ENCODE assay signal across 1 cellular context in the genomic region with DNA sequence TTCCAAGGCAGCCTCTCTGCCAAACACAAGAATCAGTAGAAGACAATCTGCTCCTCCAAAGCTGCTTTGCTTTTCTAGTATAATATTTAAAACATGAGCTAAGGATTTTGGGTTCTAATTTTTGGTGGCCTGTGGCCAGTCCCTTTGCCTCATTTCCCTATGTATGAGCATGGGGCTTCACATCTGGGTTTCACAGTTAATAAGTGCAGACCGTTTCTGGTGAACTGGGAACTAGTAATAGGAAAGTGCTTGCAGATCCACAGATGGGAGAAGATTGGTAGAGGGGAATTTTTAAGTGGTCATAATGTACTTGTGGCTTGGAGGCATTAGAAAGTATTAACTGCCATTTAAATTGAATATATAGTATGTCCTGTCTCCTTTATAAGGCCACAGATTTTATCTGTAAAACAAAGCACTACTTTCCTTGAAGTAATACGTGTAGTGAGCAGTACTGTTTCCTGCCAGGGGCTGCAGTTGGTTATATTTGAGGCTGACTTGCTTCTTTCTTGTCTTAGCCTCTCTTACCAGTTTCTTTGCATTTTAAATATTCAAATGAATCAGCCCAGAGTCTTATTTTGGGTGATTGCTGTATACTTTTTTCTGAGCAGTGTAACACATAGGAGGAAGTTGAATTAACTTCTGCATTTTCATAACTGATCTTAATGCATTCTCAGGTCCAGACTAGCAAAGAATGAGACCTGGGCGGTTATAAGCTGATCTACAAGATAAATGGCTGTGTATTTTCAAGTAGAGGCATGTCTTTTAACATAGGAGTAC.
TF ChIP-seq lines count a peak whose summit lies in the region.

No MANE protein-coding gene starts in this region.

TF ChIP-seq in GM12878, 131 proteins besides CTCF, POLR2A, EP300 and RAD21 (continued from another document and continues in another):
- TF ChIP-seq, protein P1, sequence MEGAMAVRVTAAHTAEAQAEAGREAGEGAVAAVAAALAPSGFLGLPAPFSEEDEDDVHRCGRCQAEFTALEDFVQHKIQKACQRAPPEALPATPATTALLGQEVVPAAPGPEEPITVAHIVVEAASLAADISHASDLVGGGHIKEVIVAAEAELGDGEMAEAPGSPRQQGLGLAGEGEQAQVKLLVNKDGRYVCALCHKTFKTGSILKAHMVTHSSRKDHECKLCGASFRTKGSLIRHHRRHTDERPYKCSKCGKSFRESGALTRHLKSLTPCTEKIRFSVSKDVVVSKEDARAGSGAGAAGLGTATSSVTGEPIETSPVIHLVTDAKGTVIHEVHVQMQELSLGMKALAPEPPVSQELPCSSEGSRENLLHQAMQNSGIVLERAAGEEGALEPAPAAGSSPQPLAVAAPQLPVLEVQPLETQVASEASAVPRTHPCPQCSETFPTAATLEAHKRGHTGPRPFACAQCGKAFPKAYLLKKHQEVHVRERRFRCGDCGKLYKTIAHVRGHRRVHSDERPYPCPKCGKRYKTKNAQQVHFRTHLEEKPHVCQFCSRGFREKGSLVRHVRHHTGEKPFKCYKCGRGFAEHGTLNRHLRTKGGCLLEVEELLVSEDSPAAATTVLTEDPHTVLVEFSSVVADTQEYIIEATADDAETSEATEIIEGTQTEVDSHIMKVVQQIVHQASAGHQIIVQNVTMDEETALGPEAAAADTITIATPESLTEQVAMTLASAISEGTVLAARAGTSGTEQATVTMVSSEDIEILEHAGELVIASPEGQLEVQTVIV (IDR thresholded peaks at IDR 0.05; ENCODE audit: borderline replicate concordance, partially characterized antibody), result no peak
- TF ChIP-seq, protein P2, sequence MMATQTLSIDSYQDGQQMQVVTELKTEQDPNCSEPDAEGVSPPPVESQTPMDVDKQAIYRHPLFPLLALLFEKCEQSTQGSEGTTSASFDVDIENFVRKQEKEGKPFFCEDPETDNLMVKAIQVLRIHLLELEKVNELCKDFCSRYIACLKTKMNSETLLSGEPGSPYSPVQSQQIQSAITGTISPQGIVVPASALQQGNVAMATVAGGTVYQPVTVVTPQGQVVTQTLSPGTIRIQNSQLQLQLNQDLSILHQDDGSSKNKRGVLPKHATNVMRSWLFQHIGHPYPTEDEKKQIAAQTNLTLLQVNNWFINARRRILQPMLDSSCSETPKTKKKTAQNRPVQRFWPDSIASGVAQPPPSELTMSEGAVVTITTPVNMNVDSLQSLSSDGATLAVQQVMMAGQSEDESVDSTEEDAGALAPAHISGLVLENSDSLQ (IDR thresholded peaks at IDR 0.05), result no peak
- TF ChIP-seq FOS (IDR thresholded peaks at IDR 0.05; ENCODE audit: borderline replicate concordance, extremely low read depth, insufficient read length) (no peak), NR2F1 (conservative IDR thresholded peaks at IDR 0.05) (no peak), CBX5 (IDR thresholded peaks at IDR 0.05; ENCODE audit: low read depth) (no peak), CHD4 (IDR thresholded peaks at IDR 0.05) (no peak), RUNX3 (IDR thresholded peaks at IDR 0.05; ENCODE audit: low read length) (peak; percentile 58; the same call in 1 of the 2 replicates), BCL11A (IDR thresholded peaks at IDR 0.05; ENCODE audit: low read depth, low read length) (no peak), HDGF (IDR thresholded peaks at IDR 0.05) (no peak), STAT1 (conservative IDR thresholded peaks at IDR 0.05) (no peak), ESRRA (IDR thresholded peaks at IDR 0.05; ENCODE audit: low read length) (no peak), BHLHE40 (IDR thresholded peaks at IDR 0.05; ENCODE audit: borderline replicate concordance in 1 of 2, low read depth in 2 of 2, low read length in 1 of 2) (no peak), MEF2A (IDR thresholded peaks at IDR 0.05; ENCODE audit: insufficient read depth, low read depth, low read length) (no peak), NBN (IDR thresholded peaks at IDR 0.05) (no peak; the same call in 1 of the 2 replicates), DPF2 (IDR thresholded peaks at IDR 0.05) (no peak), SIN3A (IDR thresholded peaks at IDR 0.05; ENCODE audit: low read depth, low read length) (no peak), YBX1 (IDR thresholded peaks at IDR 0.05) (no peak), ETV6 (conservative IDR thresholded peaks at IDR 0.05 in 1 of 2, IDR thresholded peaks at IDR 0.05 in 1 of 2; ENCODE audit: borderline replicate concordance in 1 of 2, low read depth in 1 of 2) (peak in 1 of 2 experiments; percentile 29; a peak in 1 of 4 replicates), SPI1 (IDR thresholded peaks at IDR 0.05; ENCODE audit: borderline replicate concordance, insufficient read depth, low read depth, low read length) (no peak), WRNIP1 (IDR thresholded peaks at IDR 0.05; ENCODE audit: borderline replicate concordance, low read depth, low read length) (no peak), RFX5 (IDR thresholded peaks at IDR 0.05; ENCODE audit: low read depth, low read length) (no peak), STAT3 (IDR thresholded peaks at IDR 0.05; ENCODE audit: low read depth, low read length) (no peak), RB1 (IDR thresholded peaks at IDR 0.05; ENCODE audit: borderline replicate concordance) (no peak), ZNF384 (IDR thresholded peaks at IDR 0.05; ENCODE audit: borderline replicate concordance, low read depth, low read length) (no peak), SMAD1 (IDR thresholded peaks at IDR 0.05; ENCODE audit: low read depth, partially characterized antibody) (no peak), NR2C2 (IDR thresholded peaks at IDR 0.05; ENCODE audit: borderline replicate concordance, control insufficient read depth, insufficient read length, low read depth) (no peak)
- TF ChIP-seq, protein P3, sequence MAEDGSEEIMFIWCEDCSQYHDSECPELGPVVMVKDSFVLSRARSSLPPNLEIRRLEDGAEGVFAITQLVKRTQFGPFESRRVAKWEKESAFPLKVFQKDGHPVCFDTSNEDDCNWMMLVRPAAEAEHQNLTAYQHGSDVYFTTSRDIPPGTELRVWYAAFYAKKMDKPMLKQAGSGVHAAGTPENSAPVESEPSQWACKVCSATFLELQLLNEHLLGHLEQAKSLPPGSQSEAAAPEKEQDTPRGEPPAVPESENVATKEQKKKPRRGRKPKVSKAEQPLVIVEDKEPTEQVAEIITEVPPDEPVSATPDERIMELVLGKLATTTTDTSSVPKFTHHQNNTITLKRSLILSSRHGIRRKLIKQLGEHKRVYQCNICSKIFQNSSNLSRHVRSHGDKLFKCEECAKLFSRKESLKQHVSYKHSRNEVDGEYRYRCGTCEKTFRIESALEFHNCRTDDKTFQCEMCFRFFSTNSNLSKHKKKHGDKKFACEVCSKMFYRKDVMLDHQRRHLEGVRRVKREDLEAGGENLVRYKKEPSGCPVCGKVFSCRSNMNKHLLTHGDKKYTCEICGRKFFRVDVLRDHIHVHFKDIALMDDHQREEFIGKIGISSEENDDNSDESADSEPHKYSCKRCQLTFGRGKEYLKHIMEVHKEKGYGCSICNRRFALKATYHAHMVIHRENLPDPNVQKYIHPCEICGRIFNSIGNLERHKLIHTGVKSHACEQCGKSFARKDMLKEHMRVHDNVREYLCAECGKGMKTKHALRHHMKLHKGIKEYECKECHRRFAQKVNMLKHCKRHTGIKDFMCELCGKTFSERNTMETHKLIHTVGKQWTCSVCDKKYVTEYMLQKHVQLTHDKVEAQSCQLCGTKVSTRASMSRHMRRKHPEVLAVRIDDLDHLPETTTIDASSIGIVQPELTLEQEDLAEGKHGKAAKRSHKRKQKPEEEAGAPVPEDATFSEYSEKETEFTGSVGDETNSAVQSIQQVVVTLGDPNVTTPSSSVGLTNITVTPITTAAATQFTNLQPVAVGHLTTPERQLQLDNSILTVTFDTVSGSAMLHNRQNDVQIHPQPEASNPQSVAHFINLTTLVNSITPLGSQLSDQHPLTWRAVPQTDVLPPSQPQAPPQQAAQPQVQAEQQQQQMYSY (CRISPR knock-in tag; IDR thresholded peaks at IDR 0.05), result no peak
- TF ChIP-seq, protein P4, sequence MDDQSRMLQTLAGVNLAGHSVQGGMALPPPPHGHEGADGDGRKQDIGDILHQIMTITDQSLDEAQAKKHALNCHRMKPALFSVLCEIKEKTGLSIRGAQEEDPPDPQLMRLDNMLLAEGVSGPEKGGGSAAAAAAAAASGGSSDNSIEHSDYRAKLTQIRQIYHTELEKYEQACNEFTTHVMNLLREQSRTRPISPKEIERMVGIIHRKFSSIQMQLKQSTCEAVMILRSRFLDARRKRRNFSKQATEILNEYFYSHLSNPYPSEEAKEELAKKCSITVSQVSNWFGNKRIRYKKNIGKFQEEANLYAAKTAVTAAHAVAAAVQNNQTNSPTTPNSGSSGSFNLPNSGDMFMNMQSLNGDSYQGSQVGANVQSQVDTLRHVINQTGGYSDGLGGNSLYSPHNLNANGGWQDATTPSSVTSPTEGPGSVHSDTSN (IDR thresholded peaks at IDR 0.05; ENCODE audit: insufficient replicate concordance, low read depth, low read length), result no peak
- TF ChIP-seq, protein P5, sequence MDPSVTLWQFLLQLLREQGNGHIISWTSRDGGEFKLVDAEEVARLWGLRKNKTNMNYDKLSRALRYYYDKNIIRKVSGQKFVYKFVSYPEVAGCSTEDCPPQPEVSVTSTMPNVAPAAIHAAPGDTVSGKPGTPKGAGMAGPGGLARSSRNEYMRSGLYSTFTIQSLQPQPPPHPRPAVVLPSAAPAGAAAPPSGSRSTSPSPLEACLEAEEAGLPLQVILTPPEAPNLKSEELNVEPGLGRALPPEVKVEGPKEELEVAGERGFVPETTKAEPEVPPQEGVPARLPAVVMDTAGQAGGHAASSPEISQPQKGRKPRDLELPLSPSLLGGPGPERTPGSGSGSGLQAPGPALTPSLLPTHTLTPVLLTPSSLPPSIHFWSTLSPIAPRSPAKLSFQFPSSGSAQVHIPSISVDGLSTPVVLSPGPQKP (IDR thresholded peaks at IDR 0.05; ENCODE audit: low read depth, low read length), result no peak
- TF ChIP-seq, protein P6, sequence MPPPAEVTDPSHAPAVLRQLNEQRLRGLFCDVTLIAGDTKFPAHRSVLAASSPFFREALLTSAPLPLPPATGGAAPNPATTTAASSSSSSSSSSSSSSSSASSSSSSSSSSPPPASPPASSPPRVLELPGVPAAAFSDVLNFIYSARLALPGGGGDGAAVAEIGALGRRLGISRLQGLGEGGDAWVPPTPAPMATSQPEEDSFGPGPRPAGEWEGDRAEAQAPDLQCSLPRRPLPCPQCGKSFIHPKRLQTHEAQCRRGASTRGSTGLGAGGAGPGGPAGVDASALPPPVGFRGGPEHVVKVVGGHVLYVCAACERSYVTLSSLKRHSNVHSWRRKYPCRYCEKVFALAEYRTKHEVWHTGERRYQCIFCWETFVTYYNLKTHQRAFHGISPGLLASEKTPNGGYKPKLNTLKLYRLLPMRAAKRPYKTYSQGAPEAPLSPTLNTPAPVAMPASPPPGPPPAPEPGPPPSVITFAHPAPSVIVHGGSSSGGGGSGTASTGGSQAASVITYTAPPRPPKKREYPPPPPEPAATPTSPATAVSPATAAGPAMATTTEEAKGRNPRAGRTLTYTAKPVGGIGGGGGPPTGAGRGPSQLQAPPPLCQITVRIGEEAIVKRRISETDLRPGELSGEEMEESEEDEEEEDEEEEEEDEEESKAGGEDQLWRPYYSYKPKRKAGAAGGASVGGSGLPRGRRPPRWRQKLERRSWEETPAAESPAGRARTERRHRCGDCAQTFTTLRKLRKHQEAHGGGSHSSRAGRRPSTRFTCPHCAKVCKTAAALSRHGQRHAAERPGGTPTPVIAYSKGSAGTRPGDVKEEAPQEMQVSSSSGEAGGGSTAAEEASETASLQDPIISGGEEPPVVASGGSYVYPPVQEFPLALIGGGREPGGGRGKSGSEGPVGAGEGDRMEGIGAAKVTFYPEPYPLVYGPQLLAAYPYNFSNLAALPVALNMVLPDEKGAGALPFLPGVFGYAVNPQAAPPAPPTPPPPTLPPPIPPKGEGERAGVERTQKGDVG (CRISPR knock-in tag; IDR thresholded peaks at IDR 0.05), result no peak
- TF ChIP-seq, protein P7, sequence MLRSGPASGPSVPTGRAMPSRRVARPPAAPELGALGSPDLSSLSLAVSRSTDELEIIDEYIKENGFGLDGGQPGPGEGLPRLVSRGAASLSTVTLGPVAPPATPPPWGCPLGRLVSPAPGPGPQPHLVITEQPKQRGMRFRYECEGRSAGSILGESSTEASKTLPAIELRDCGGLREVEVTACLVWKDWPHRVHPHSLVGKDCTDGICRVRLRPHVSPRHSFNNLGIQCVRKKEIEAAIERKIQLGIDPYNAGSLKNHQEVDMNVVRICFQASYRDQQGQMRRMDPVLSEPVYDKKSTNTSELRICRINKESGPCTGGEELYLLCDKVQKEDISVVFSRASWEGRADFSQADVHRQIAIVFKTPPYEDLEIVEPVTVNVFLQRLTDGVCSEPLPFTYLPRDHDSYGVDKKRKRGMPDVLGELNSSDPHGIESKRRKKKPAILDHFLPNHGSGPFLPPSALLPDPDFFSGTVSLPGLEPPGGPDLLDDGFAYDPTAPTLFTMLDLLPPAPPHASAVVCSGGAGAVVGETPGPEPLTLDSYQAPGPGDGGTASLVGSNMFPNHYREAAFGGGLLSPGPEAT (IDR thresholded peaks at IDR 0.05; ENCODE audit: low read depth), result peak; percentile 82; the same call in 1 of the 2 replicates
- TF ChIP-seq, protein P8, sequence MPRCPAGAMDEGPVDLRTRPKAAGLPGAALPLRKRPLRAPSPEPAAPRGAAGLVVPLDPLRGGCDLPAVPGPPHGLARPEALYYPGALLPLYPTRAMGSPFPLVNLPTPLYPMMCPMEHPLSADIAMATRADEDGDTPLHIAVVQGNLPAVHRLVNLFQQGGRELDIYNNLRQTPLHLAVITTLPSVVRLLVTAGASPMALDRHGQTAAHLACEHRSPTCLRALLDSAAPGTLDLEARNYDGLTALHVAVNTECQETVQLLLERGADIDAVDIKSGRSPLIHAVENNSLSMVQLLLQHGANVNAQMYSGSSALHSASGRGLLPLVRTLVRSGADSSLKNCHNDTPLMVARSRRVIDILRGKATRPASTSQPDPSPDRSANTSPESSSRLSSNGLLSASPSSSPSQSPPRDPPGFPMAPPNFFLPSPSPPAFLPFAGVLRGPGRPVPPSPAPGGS (IDR thresholded peaks at IDR 0.05; ENCODE audit: borderline replicate concordance, insufficient read depth, low read depth, low read length, poor library complexity, severe bottlenecking), result no peak
- TF ChIP-seq, protein P9, sequence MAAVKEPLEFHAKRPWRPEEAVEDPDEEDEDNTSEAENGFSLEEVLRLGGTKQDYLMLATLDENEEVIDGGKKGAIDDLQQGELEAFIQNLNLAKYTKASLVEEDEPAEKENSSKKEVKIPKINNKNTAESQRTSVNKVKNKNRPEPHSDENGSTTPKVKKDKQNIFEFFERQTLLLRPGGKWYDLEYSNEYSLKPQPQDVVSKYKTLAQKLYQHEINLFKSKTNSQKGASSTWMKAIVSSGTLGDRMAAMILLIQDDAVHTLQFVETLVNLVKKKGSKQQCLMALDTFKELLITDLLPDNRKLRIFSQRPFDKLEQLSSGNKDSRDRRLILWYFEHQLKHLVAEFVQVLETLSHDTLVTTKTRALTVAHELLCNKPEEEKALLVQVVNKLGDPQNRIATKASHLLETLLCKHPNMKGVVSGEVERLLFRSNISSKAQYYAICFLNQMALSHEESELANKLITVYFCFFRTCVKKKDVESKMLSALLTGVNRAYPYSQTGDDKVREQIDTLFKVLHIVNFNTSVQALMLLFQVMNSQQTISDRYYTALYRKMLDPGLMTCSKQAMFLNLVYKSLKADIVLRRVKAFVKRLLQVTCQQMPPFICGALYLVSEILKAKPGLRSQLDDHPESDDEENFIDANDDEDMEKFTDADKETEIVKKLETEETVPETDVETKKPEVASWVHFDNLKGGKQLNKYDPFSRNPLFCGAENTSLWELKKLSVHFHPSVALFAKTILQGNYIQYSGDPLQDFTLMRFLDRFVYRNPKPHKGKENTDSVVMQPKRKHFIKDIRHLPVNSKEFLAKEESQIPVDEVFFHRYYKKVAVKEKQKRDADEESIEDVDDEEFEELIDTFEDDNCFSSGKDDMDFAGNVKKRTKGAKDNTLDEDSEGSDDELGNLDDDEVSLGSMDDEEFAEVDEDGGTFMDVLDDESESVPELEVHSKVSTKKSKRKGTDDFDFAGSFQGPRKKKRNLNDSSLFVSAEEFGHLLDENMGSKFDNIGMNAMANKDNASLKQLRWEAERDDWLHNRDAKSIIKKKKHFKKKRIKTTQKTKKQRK (IDR thresholded peaks at IDR 0.05; ENCODE audit: low read depth, low read length), result no peak
